Comparison of ENCODE assay signal across 10 cellular contexts in genomic region chr12:113097716-113098427, GRCh38. TPM values are rescaled to one million over a fixed set of nuclear protein-coding genes. Genes with fewer than 3 reads are reported as not detected.
DNase-seq lines count a peak whose midpoint lies in the region; ATAC-seq, FAIRE-seq and TF ChIP-seq lines count a peak whose summit lies in the region.
"Had no signal": no experiment of that assay in that cellular context is flagged by ENCODE, and none has a peak within 500 bp of the region (broad histone marks: within the 10 kb centered on the region; RNA-seq: fewer than 3 reads in every experiment).

No MANE protein-coding gene starts in this region.

- H3K9me3 ChIP-seq in GM23248 (ENCODE audit: low read depth) (no peaks in the 10 kb centered on the region), Panc1 (ENCODE audit: control insufficient read depth, insufficient read depth, low read depth, low read length) (no peaks in the 10 kb centered on the region), smooth muscle cell (replicated peaks; ENCODE audit: low read depth) (no peaks in the 10 kb centered on the region)
- H3K9me3 ChIP-seq: sigmoid colon had no signal

- H3K27ac ChIP-seq in GM23248 (no peak overlapping the region), Panc1 (ENCODE audit: low read length) (no peak overlapping the region), smooth muscle cell (ENCODE audit: low read depth) (no peak overlapping the region)
- H3K27ac ChIP-seq: sigmoid colon had no signal

- no peaks in the 10 kb centered on the region for H3K9me2 ChIP-seq in GM23248 (ENCODE audit: insufficient read depth)

- CTCF ChIA-PET in Panc1 (lab: Charles Lee): interaction anchor here (0.6 to 1.0 kb wide), 4 partner anchors 64 to 120 kb away, joined by 3 to 7 read pairs (median 4); no protein-coding TSS in a partner anchor

- H3K36me3 ChIP-seq in GM23248 (ENCODE audit: low read depth) (no peaks in the 10 kb centered on the region), Panc1 (ENCODE audit: control insufficient read depth, insufficient read depth, low read length) (no peaks in the 10 kb centered on the region), smooth muscle cell (ENCODE audit: low read depth) (no peaks in the 10 kb centered on the region)
- H3K36me3 ChIP-seq: sigmoid colon had no signal

- no peak for TF ChIP-seq CTCF in Panc1 (IDR thresholded peaks at IDR 0.05)
- TF ChIP-seq CTCF in smooth muscle cell (IDR thresholded peaks at IDR 0.05; ENCODE audit: borderline replicate concordance, insufficient read depth, poor library complexity, severe bottlenecking): no peak

- BruUV-seq in Panc1 (replicated peaks; lab: Mats Ljungman, UMichigan): no TSS peak

- POLR2A ChIA-PET in Panc1 (lab: Charles Lee): no interaction called here

- H3K4me1 ChIP-seq in GM23248 (ENCODE audit: insufficient read depth): no peaks in the 10 kb centered on the region
- peaks cover 3% of the 10 kb centered on the region; the same call in 1 of the 2 replicates for H3K4me1 ChIP-seq in Panc1 (ENCODE audit: control insufficient read depth, insufficient read depth, low read length)
- peaks cover 4% of the 10 kb centered on the region for H3K4me1 ChIP-seq in smooth muscle cell (ENCODE audit: low read depth)

- H3K27me3 ChIP-seq in GM23248 (replicated peaks; ENCODE audit: insufficient read depth) (no peaks in the 10 kb centered on the region), Panc1 (ENCODE audit: control insufficient read depth, insufficient read depth, low read length) (no peaks in the 10 kb centered on the region), smooth muscle cell (ENCODE audit: low read depth) (peaks cover 14% of the 10 kb centered on the region)

- ATAC-seq in Panc1: peak; percentile 53

- in situ Hi-C loops in GM23248 (cut with MboI) (no loop called here), Panc1 (cut with HindIII; ENCODE audit: low pct_unique_long_range_greater_than_20kb, low sequenced_read_pairs) (no loop called here)

- no peaks in the 10 kb centered on the region for H3F3A ChIP-seq in GM23248 (ENCODE audit: insufficient read depth)
- H3F3A ChIP-seq in smooth muscle cell (ENCODE audit: low read depth): no peaks in the 10 kb centered on the region

- no peak overlapping the region for H3K4me2 ChIP-seq in GM23248 (ENCODE audit: unreplicated experiment)
- no peak overlapping the region for H3K4me2 ChIP-seq in smooth muscle cell

- DNase-seq in GM23248 (peak; percentile 15), Panc1 (ENCODE audit: low read depth, low spot score) (no peak), frontal cortex (ENCODE audit: low spot score in 2 of 2) (peak; percentile 85 to 90), posterior cingulate gyrus (peak; percentile 85 to 98 (median 88)), OCI-M1 (lab: John Stamatoyannopoulos, UW) (no peak), NOMO-1 (lab: John Stamatoyannopoulos, UW; ENCODE audit: unreplicated experiment in 2 of 2) (no peak), smooth muscle cell (lab: John Stamatoyannopoulos, UW; ENCODE audit: unreplicated experiment) (no peak)
- no peak for DNase-seq in stimulated activated CD8-positive, alpha-beta memory T cell treated with anti-CD3 and anti-CD28 coated beads, Interleukin-4, amount 100 ng/mL, for 48 hours

- intact Hi-C loops in Panc1 (cut with micrococcal nuclease; ENCODE audit: unreplicated experiment) (loop anchor here (1.0 kb wide), 1 partner anchor 49 kb away; no protein-coding TSS in a partner anchor), posterior cingulate gyrus (cut with DNase I) (loop anchor here (2.0 to 10.0 kb wide), 2 partner anchors 49 to 57 kb away; no protein-coding TSS in a partner anchor)

- H3K9ac ChIP-seq in GM23248 (no peak overlapping the region), smooth muscle cell (ENCODE audit: low read depth) (no peak overlapping the region)

- H3K4me3 ChIP-seq in GM23248 (no peak overlapping the region), Panc1 (ENCODE audit: low read depth in 2 of 2, low read length in 2 of 2) (no peak overlapping the region), smooth muscle cell (no peak overlapping the region)
- H3K4me3 ChIP-seq: sigmoid colon had no signal

- H4K20me1 ChIP-seq in GM23248 (ENCODE audit: insufficient read depth) (no peaks in the 10 kb centered on the region), smooth muscle cell (ENCODE audit: low read depth) (no peaks in the 10 kb centered on the region)

- no peak for FAIRE-seq in frontal cortex (lab: Jason Lieb, UNC)
- FAIRE-seq: colon had no signal

- 18 to 19% methylated on average over 14 of the region's 14 CpGs for WGBS in GM23248 (ENCODE audit: low coverage in 1 of 2, low lambda C conversion rate in 2 of 2, missing lambda C conversion rate in 2 of 2), 2 experiments
- 68% methylated on average over 14 of the region's 14 CpGs for WGBS in smooth muscle cell (ENCODE audit: low lambda C conversion rate)

- H3K79me2 ChIP-seq in GM23248 (ENCODE audit: insufficient read depth) (no peaks in the 10 kb centered on the region), smooth muscle cell (ENCODE audit: low read depth) (no peaks in the 10 kb centered on the region)

- H2AFZ ChIP-seq in GM23248 (no peak overlapping the region), smooth muscle cell (ENCODE audit: low read depth) (no peak overlapping the region)

RNA-seq across cellular contexts. Expression of gene RASAL1, which starts 37.7 kb away (rescaled TPM):
- total RNA-seq in GM23248 (2014; rRNA removed; shearing (Covaris generic)): not detected in 2 replicates
- polyA plus RNA-seq in GM23248 (2016; fragmentation: Nextera tagmentation; extraction: Ambion mirVana) (not detected in 2 replicates), smooth muscle cell (not detected in 2 replicates)
- total RNA-seq in Panc1 (2021; ENCODE audit: unreplicated experiment) (0.28 TPM), frontal cortex (4.9 TPM), smooth muscle cell (not detected in 2 replicates)
- polyA plus RNA-seq in Panc1 (2012; ENCODE audit: insufficient read length): 0.27 TPM

RNA-seq across cellular contexts. Expression of gene DTX1, which starts 41.3 kb away (rescaled TPM):
- not detected in 2 replicates for total RNA-seq in GM23248 (2014; rRNA removed; shearing (Covaris generic))
- not detected in 2 replicates for polyA plus RNA-seq in GM23248 (2016; fragmentation: Nextera tagmentation; extraction: Ambion mirVana)
- total RNA-seq in Panc1 (2021; ENCODE audit: unreplicated experiment): 0.44 TPM
- 1.4 TPM for polyA plus RNA-seq in Panc1 (2012; ENCODE audit: insufficient read length)
- total RNA-seq in frontal cortex: 18.3 TPM
- total RNA-seq in smooth muscle cell: 0.09 and 0.13 TPM in 2 replicates
- polyA plus RNA-seq in smooth muscle cell: 1.1 TPM in 1 of 2 replicates, not detected in the other

RNA-seq across cellular contexts. Expression of gene CFAP73, which starts 51.7 kb away (rescaled TPM):
- total RNA-seq in GM23248 (2014; rRNA removed; shearing (Covaris generic)): not detected in 2 replicates
- polyA plus RNA-seq in GM23248 (2016; fragmentation: Nextera tagmentation; extraction: Ambion mirVana): not detected in 2 replicates
- 0.10 TPM for total RNA-seq in Panc1 (2021; ENCODE audit: unreplicated experiment)
- not detected for polyA plus RNA-seq in Panc1 (2012; ENCODE audit: insufficient read length)
- total RNA-seq in frontal cortex: not detected
- total RNA-seq in smooth muscle cell: not detected in 2 replicates
- polyA plus RNA-seq in smooth muscle cell: not detected in 2 replicates
- total RNA-seq: sigmoid colon had no signal

Comparison
In these comparisons a context has a peak if more than half of its experiments do, and no peak if none do; other contexts are left out.
1. DNase-seq: peak in GM23248 (single experiment), frontal cortex (2 of 2) and posterior cingulate gyrus (10 of 10); none in Panc1 (single experiment), OCI-M1 (single experiment), NOMO-1 (0 of 2), stimulated activated CD8-positive, alpha-beta memory T cell treated with anti-CD3 and anti-CD28 coated beads, Interleukin-4, amount 100 ng/mL, for 48 hours (single experiment) and smooth muscle cell (single experiment).
2. RNA of gene DTX1, which starts 41.3 kb away (total RNA-seq): 18.3 TPM in frontal cortex (single experiment); 0.44 TPM in Panc1 (single experiment), 0.09 to 0.13 TPM in smooth muscle cell and not detected in GM23248; every median in the first group is over 10 times any median in the second.